ENCODE assay signal across 7 cellular contexts in the genomic region with DNA sequence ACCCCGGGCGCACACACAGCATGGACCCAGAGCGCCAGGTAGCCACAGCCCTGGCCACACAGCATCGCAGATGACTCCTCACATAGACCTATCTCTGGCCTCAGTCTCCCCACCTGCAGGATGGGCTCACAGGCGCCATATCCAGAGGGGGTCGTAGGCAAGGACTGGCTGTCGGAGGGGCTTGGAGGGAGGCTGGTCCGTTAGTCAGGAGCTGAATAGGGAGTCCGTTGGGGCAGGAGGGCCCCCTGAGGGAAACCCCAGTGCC. TPM values are rescaled to one million over a fixed set of nuclear protein-coding genes. Genes with fewer than 3 reads are reported as not detected.
DNase-seq lines count a peak whose midpoint lies in the region; ATAC-seq and TF ChIP-seq lines count a peak whose summit lies in the region.
"Had no signal": no experiment of that assay in that cellular context is flagged by ENCODE, and none has a peak within 500 bp of the region (broad histone marks: within the 10 kb centered on the region; RNA-seq: fewer than 3 reads in every experiment).

No MANE protein-coding gene starts in this region.

- H4K20me1 ChIP-seq in HCT116 (ENCODE audit: insufficient read depth): no peaks in the 10 kb centered on the region

- no peaks in the 10 kb centered on the region for H3K9me3 ChIP-seq in HCT116 (ENCODE audit: control insufficient read depth in 1 of 2, insufficient read depth in 1 of 2, low read depth in 1 of 2, low read length in 2 of 2)

- H3K27me3 ChIP-seq in HCT116 (ENCODE audit: insufficient read depth, low read length): no peaks in the 10 kb centered on the region
- H3K27me3 ChIP-seq in dorsolateral prefrontal cortex: no peaks in the 10 kb centered on the region
- H3K27me3 ChIP-seq in rectal smooth muscle tissue (ENCODE audit: control insufficient read depth, insufficient read depth, low read length): no peaks in the 10 kb centered on the region

- H3K79me2 ChIP-seq in HCT116 (ENCODE audit: insufficient read depth, low read length): peaks cover 67% of the 10 kb centered on the region

- no peaks in the 10 kb centered on the region for H3K36me3 Mint-ChIP-seq in T-helper 2 cell treated with Interferon-gamma antibody and Interleukin-4, amounts not matched to agents 5 μg/mL and 100 μg/mL, for 36 hours (ENCODE audit: low read depth)

- H3K4me3 ChIP-seq in HCT116 (replicated peaks in 1 of 2; ENCODE audit: low read depth in 1 of 2, low read length in 2 of 2) (peak overlapping the region; percentile 70 to 91), dorsolateral prefrontal cortex (peak overlapping the region in 58 of 59 donors; percentile 2 to 92 (median 79)), rectal smooth muscle tissue (ENCODE audit: low read length) (peak overlapping the region; percentile 84)

- TF ChIP-seq CTCF in HCT116 (IDR thresholded peaks at IDR 0.05 in 2 of 3, conservative IDR thresholded peaks at IDR 0.05 in 1 of 3; ENCODE audit: borderline replicate concordance in 1 of 3, insufficient read depth in 1 of 3, low read depth in 2 of 3, low read length in 2 of 3) (no peak), dorsolateral prefrontal cortex (IDR thresholded peaks at IDR 0.05 in 54 of 56, conservative IDR thresholded peaks at IDR 0.05 in 2 of 56; ENCODE audit: low read depth in 1 of 56, partially characterized antibody in 56 of 56) (no peak)

- CTCF ChIA-PET in HCT116 (lab: Charles Lee): interaction anchor here (0.8 to 1.2 kb wide), 2 partner anchors 12 to 37 kb away, joined by 3 read pairs; no protein-coding TSS in a partner anchor

- H3K9ac ChIP-seq in HCT116 (ENCODE audit: low read length) (peak overlapping the region; percentile 96), rectal smooth muscle tissue (ENCODE audit: low read length) (peak overlapping the region; percentile 64)

- TF ChIP-seq RAD21 in HCT116 (IDR thresholded peaks at IDR 0.05; ENCODE audit: low read depth): no peak

- peaks cover 19% of the 10 kb centered on the region for H3K27me3 Mint-ChIP-seq in T-helper 2 cell treated with Interferon-gamma antibody and Interleukin-4, amounts not matched to agents 5 μg/mL and 100 μg/mL, for 36 hours (ENCODE audit: low read depth)

- H3K4me3 Mint-ChIP-seq in T-helper 2 cell treated with Interferon-gamma antibody and Interleukin-4, amounts not matched to agents 5 μg/mL and 100 μg/mL, for 36 hours: no peak overlapping the region

- no peaks in the 10 kb centered on the region for H3K9me2 ChIP-seq in HCT116 (ENCODE audit: insufficient read depth)

- H3K36me3 ChIP-seq in HCT116 (ENCODE audit: control insufficient read depth in 1 of 2, insufficient read depth in 2 of 2, low read length in 2 of 2) (0 out of 4 replicates have a peak, but pooled peaks cover 0 to 2% of the 10 kb centered on the region in 2 experiments), rectal smooth muscle tissue (ENCODE audit: control insufficient read depth, insufficient read depth, low read length) (no peaks in the 10 kb centered on the region)

- intact Hi-C loops in HCT116 (cut with micrococcal nuclease) (no loop called here), dorsolateral prefrontal cortex (cut with DNase I) (no loop called here)

- H3K27ac Mint-ChIP-seq in T-helper 2 cell treated with Interferon-gamma antibody and Interleukin-4, amounts not matched to agents 5 μg/mL and 100 μg/mL, for 36 hours: no peak overlapping the region

- H3K4me1 ChIP-seq in HCT116 (ENCODE audit: control insufficient read depth in 1 of 2, insufficient read depth in 2 of 2, low read length in 2 of 2): peaks cover 50 to 75% of the 10 kb centered on the region in 2 experiments
- H3K4me1 ChIP-seq in rectal smooth muscle tissue (ENCODE audit: control insufficient read depth, insufficient read depth, low read length): peaks cover 47% of the 10 kb centered on the region

- H3K27ac ChIP-seq in HCT116 (ENCODE audit: low read depth, low read length) (peak overlapping the region; percentile 99), dorsolateral prefrontal cortex (peak overlapping the region in 58 of 59 donors; percentile 10 to 97 (median 87)), rectal smooth muscle tissue (ENCODE audit: low read depth, low read length) (peak overlapping the region; percentile 94)

- TF ChIP-seq POLR2A in HCT116 (IDR thresholded peaks at IDR 0.05; ENCODE audit: borderline replicate concordance, extremely low read depth, insufficient read depth, insufficient read length): no peak

- POLR2A ChIA-PET in HCT116 (lab: Charles Lee): interaction anchor here (1.2 to 1.8 kb wide), 3 partner anchors 12 to 32 kb away, joined by 3 to 5 read pairs (median 4); no protein-coding TSS in a partner anchor

- DNase-seq in HCT116 (ENCODE audit: low read depth, low spot score): no peak
- DNase-seq in dorsolateral prefrontal cortex: no peak
- no peak for DNase-seq in SW 1271 (lab: John Stamatoyannopoulos, UW)
- no peak for DNase-seq in T-helper 2 cell treated with Interferon-gamma antibody and Interleukin-4, amounts not matched to agents 5 μg/mL and 100 μg/mL, for 36 hours (ENCODE audit: low spot score)
- DNase-seq in RKO (ENCODE audit: low spot score): no peak
- DNase-seq: stimulated activated naive CD8-positive, alpha-beta T cell treated with anti-CD3 and anti-CD28 coated beads, Interleukin-15, amount 100 ng/mL, for 72 hours had no signal

- BruUV-seq in HCT116 (replicated peaks; lab: Mats Ljungman, UMichigan): no TSS peak

- H3K4me2 ChIP-seq in HCT116 (ENCODE audit: low read length): peak overlapping the region; percentile 98

- RAD21 ChIA-PET in HCT116 (lab: Charles Lee; ENCODE audit: low non-redundant PET in 1 of 2, low total read pairs in 2 of 2, uncharacterized antibody in 2 of 2, unreplicated experiment in 2 of 2): interaction anchor here in 1 of 2 experiments (0.7 kb wide), 1 partner anchor 21 kb away, joined by 3 read pairs; no protein-coding TSS in a partner anchor

- ATAC-seq in HCT116: no peak
- ATAC-seq: stimulated activated naive CD8-positive, alpha-beta T cell treated with anti-CD3 and anti-CD28 coated beads, Interleukin-15, amount 100 ng/mL, for 72 hours had no signal

- H2AFZ ChIP-seq in HCT116 (ENCODE audit: low read depth, low read length, poor library complexity, severe bottlenecking): no peak overlapping the region

- no peaks in the 10 kb centered on the region for H3K9me3 Mint-ChIP-seq in T-helper 2 cell treated with Interferon-gamma antibody and Interleukin-4, amounts not matched to agents 5 μg/mL and 100 μg/mL, for 36 hours
- H3K9me3 Mint-ChIP-seq: stimulated activated naive CD8-positive, alpha-beta T cell treated with anti-CD3 and anti-CD28 coated beads, Interleukin-15, amount 100 ng/mL, for 72 hours had no signal

- H3K4me1 Mint-ChIP-seq in T-helper 2 cell treated with Interferon-gamma antibody and Interleukin-4, amounts not matched to agents 5 μg/mL and 100 μg/mL, for 36 hours (ENCODE audit: low read depth): peaks cover 9% of the 10 kb centered on the region

TF ChIP-seq in HCT116, 20 proteins besides CTCF, POLR2A, EP300 and RAD21:
- TF ChIP-seq, protein P1, sequence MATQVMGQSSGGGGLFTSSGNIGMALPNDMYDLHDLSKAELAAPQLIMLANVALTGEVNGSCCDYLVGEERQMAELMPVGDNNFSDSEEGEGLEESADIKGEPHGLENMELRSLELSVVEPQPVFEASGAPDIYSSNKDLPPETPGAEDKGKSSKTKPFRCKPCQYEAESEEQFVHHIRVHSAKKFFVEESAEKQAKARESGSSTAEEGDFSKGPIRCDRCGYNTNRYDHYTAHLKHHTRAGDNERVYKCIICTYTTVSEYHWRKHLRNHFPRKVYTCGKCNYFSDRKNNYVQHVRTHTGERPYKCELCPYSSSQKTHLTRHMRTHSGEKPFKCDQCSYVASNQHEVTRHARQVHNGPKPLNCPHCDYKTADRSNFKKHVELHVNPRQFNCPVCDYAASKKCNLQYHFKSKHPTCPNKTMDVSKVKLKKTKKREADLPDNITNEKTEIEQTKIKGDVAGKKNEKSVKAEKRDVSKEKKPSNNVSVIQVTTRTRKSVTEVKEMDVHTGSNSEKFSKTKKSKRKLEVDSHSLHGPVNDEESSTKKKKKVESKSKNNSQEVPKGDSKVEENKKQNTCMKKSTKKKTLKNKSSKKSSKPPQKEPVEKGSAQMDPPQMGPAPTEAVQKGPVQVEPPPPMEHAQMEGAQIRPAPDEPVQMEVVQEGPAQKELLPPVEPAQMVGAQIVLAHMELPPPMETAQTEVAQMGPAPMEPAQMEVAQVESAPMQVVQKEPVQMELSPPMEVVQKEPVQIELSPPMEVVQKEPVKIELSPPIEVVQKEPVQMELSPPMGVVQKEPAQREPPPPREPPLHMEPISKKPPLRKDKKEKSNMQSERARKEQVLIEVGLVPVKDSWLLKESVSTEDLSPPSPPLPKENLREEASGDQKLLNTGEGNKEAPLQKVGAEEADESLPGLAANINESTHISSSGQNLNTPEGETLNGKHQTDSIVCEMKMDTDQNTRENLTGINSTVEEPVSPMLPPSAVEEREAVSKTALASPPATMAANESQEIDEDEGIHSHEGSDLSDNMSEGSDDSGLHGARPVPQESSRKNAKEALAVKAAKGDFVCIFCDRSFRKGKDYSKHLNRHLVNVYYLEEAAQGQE (IDR thresholded peaks at IDR 0.05; ENCODE audit: low read depth): no peak
- TF ChIP-seq EZH2 (IDR thresholded peaks at IDR 0.05): no peak
- TF ChIP-seq CBX3 (IDR thresholded peaks at IDR 0.05; ENCODE audit: low read depth): no peak

RNA-seq across cellular contexts. Expression of a gene that starts 2.1 kb away (rescaled TPM):
- total RNA-seq in HCT116 (2021; ENCODE audit: unreplicated experiment) (236 TPM), dorsolateral prefrontal cortex (100 to 1,000 TPM in 7 of 120 experiments, 10 to 100 TPM in 113; 45.2 to 131 (median 74.5) TPM)
- polyA plus RNA-seq in HCT116 (2012): 192 and 208 TPM in 2 replicates

RNA-seq across cellular contexts. Expression of a gene that starts 21.5 kb away (rescaled TPM):
- total RNA-seq in HCT116 (2021; ENCODE audit: unreplicated experiment) (11.0 TPM), dorsolateral prefrontal cortex (10 to 100 TPM; 12.7 to 56.5 (median 38.0) TPM)
- 7.8 and 9.1 TPM in 2 replicates for polyA plus RNA-seq in HCT116 (2012)

RNA-seq across cellular contexts. Expression of a gene that starts 35.1 kb away (rescaled TPM):
- total RNA-seq in HCT116 (2021; ENCODE audit: unreplicated experiment): 19.3 TPM
- 15.7 and 17.2 TPM in 2 replicates for polyA plus RNA-seq in HCT116 (2012)
- total RNA-seq in dorsolateral prefrontal cortex: 10 to 100 TPM; 25.8 to 78.7 (median 55.8) TPM

RNA-seq across cellular contexts. Expression of a gene that starts 37.8 kb away (rescaled TPM):
- total RNA-seq in HCT116 (2021; ENCODE audit: unreplicated experiment): 61.3 TPM
- polyA plus RNA-seq in HCT116 (2012): 52.7 and 53.5 TPM in 2 replicates
- total RNA-seq in dorsolateral prefrontal cortex: 100 to 1,000 TPM in 10 of 120 experiments, 10 to 100 TPM in 110; 66.5 to 112 (median 82.2) TPM

RNA-seq across cellular contexts. Expression of a gene that starts 43.8 kb away (rescaled TPM):
- total RNA-seq in HCT116 (2021; ENCODE audit: unreplicated experiment) (86.7 TPM), dorsolateral prefrontal cortex (10 to 100 TPM; 21.8 to 70.3 (median 34.7) TPM)
- 61.5 and 61.8 TPM in 2 replicates for polyA plus RNA-seq in HCT116 (2012)
